In genomic region chr11:107549253-107549953, GRCh38 we compare ENCODE assay signal across 1 cellular context.
TF ChIP-seq lines count a peak whose summit lies in the region.

No MANE protein-coding gene starts in this region.

TF ChIP-seq in K562, 482 proteins besides CTCF, POLR2A, EP300 and RAD21 (continued from another document):
- no peak for TF ChIP-seq RREB1 (CRISPR knock-in tag; IDR thresholded peaks at IDR 0.05)
TF ChIP-seq in K562: peak in this region for 5.
